Comparison of ENCODE assay signal across 8 cellular contexts in the genomic region with DNA sequence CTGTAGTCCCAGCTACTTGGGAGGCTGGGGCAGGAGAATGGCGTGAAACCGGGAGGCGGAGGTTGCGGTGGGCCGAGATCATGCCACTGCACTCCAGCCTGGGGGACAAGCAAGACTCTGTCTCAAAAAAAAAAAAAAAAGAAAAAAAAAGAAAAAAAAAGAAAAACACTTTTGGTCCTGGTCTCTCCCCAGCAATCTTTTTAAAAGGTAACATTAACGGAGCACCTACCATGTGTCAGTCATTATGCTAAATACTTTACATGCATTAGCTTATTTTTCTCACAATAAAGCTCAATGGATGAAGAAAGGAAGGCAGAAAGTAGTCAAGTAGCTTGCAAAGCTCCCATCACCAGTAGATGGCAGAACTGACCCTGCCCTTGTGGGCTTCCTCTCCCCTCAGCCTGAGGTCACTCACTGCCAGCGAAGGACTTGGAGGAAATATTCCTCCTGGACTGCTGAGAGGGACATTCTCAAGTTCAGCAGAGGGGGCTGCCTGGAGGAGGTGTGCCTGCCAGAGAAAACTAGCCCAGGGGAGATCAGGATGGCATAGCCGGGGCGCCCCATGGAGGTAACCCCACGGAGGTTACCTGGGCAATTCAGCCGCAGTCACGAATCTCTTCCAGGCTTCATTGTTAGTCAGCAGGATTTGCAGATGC. TPM values are rescaled to one million over a fixed set of nuclear protein-coding genes. Genes with fewer than 3 reads are reported as not detected.
DNase-seq lines count a peak whose midpoint lies in the region; ATAC-seq and TF ChIP-seq lines count a peak whose summit lies in the region.

No MANE protein-coding gene starts in this region.

- POLR2A ChIA-PET in Caco-2 (lab: Charles Lee) = no interaction called here
- POLR2A ChIA-PET in PC-9 (lab: Charles Lee; ENCODE audit: unreplicated experiment) = no interaction called here

- H3K27ac Mint-ChIP-seq in Caco-2 (ENCODE audit: unreplicated experiment) = no peak overlapping the region
- H3K27ac Mint-ChIP-seq in immature natural killer cell = peak overlapping the region; percentile 14 to 85 (median 50)

- H3K9me3 Mint-ChIP-seq in Caco-2 (ENCODE audit: unreplicated experiment) (no peaks in the 10 kb centered on the region), immature natural killer cell (no peaks in the 10 kb centered on the region)

- H3K4me1 Mint-ChIP-seq in Caco-2 (ENCODE audit: low read depth, unreplicated experiment) = no peaks in the 10 kb centered on the region
- peaks cover 13% of the 10 kb centered on the region in 2 donors for H3K4me1 Mint-ChIP-seq in immature natural killer cell

- BruUV-seq in Caco-2 (replicated peaks; lab: Mats Ljungman, UMichigan) (no TSS peak), PC-9 (replicated peaks; lab: Mats Ljungman, UMichigan) (no TSS peak)

- H4K20me1 ChIP-seq in PC-9 (ENCODE audit: insufficient read depth) (no peaks in the 10 kb centered on the region), smooth muscle cell (ENCODE audit: low read depth) (no peaks in the 10 kb centered on the region)

- no peaks in the 10 kb centered on the region for H3K79me2 ChIP-seq in PC-9 (ENCODE audit: low read depth)
- H3K79me2 ChIP-seq in smooth muscle cell (ENCODE audit: low read depth) = no peaks in the 10 kb centered on the region

- no peaks in the 10 kb centered on the region for H3K27me3 Mint-ChIP-seq in Caco-2 (ENCODE audit: insufficient read depth, unreplicated experiment)
- H3K27me3 Mint-ChIP-seq in immature natural killer cell (ENCODE audit: low read depth in 3 of 3) = peaks cover 0 to 1% (median 0%) of the 10 kb centered on the region in 3 donors

- no peaks in the 10 kb centered on the region for H3K4me1 ChIP-seq in Caco-2
- H3K4me1 ChIP-seq in HAP-1 = no peaks in the 10 kb centered on the region
- H3K4me1 ChIP-seq in PC-9 (replicated peaks; ENCODE audit: insufficient read depth) = no peaks in the 10 kb centered on the region
- H3K4me1 ChIP-seq in smooth muscle cell (ENCODE audit: low read depth) = peaks cover 5% of the 10 kb centered on the region

- H3K27ac ChIP-seq in PC-9 = no peak overlapping the region
- no peak overlapping the region for H3K27ac ChIP-seq in smooth muscle cell (ENCODE audit: low read depth)

- H3K36me3 Mint-ChIP-seq in Caco-2 (ENCODE audit: insufficient read depth, unreplicated experiment) (no peaks in the 10 kb centered on the region), immature natural killer cell (peaks cover 18 to 78% (median 34%) of the 10 kb centered on the region in 3 donors)

- CTCF ChIA-PET in Caco-2 (lab: Charles Lee) = interaction anchor here (0.7 to 1.4 kb wide), 12 partner anchors 15 to 360 kb away, joined by 3 to 15 read pairs (median 4); a partner anchor contains a TSS
- CTCF ChIA-PET in PC-9 (lab: Charles Lee) = interaction anchor here (0.6 to 0.7 kb wide), 5 partner anchors 8 to 541 kb away, joined by 3 to 17 read pairs (median 3); no protein-coding TSS in a partner anchor

- H3K4me3 ChIP-seq in Caco-2 (ENCODE audit: low read depth, low read length) (no peak overlapping the region), HAP-1 (no peak overlapping the region), PC-9 (no peak overlapping the region), smooth muscle cell (peak overlapping the region; percentile 35)

- DNase-seq in Caco-2 (peak; percentile 69 to 70), HAP-1 (ENCODE audit: low spot score in 2 of 2) (peak; percentile 31 to 59), PC-9 (peak; percentile 51 to 63), T47D (ENCODE audit: low read depth in 1 of 2, low spot score in 1 of 2) (peak; percentile 11 to 66), immature natural killer cell (peak; percentile 24 to 44 (median 27)), smooth muscle cell (lab: John Stamatoyannopoulos, UW; ENCODE audit: unreplicated experiment) (peak; percentile 12), NCI-H187 (lab: John Stamatoyannopoulos, UW) (no peak)

- peak; percentile 71 to 77 for TF ChIP-seq CTCF in Caco-2 (IDR thresholded peaks at IDR 0.05; ENCODE audit: insufficient read depth in 1 of 2, low read depth in 1 of 2, low read length in 1 of 2, severe bottlenecking in 1 of 2, unreplicated experiment in 1 of 2)
- TF ChIP-seq CTCF in PC-9 (conservative IDR thresholded peaks at IDR 0.05) = peak; percentile 77
- peak; percentile 88 for TF ChIP-seq CTCF in smooth muscle cell (IDR thresholded peaks at IDR 0.05; ENCODE audit: borderline replicate concordance, insufficient read depth, poor library complexity, severe bottlenecking)

- H3K9me3 ChIP-seq in Caco-2 (no peaks in the 10 kb centered on the region), HAP-1 (no peaks in the 10 kb centered on the region), PC-9 (ENCODE audit: insufficient read depth, low read depth) (no peaks in the 10 kb centered on the region), smooth muscle cell (replicated peaks; ENCODE audit: low read depth) (no peaks in the 10 kb centered on the region)

- H3K27me3 ChIP-seq in Caco-2 (replicated peaks; ENCODE audit: control insufficient read depth, insufficient read depth, low read length) (no peaks in the 10 kb centered on the region), HAP-1 (ENCODE audit: low read depth) (no peaks in the 10 kb centered on the region), PC-9 (ENCODE audit: insufficient read depth, low read depth) (peaks cover 17% of the 10 kb centered on the region), smooth muscle cell (ENCODE audit: low read depth) (no peaks in the 10 kb centered on the region)

- H3K4me2 ChIP-seq in PC-9 (0 out of 2 replicates have a peak overlapping the region, but pooled peaks have one; percentile 3), smooth muscle cell (peak overlapping the region; percentile 79)

- in situ Hi-C loops in HAP-1 (cut with MboI; ENCODE audit: low sequenced_read_pairs) (no loop called here), T47D (cut with HindIII; ENCODE audit: low pct_unique_long_range_greater_than_20kb, low sequenced_read_pairs) (no loop called here)

- no peak for ATAC-seq in HG03378 (IDR thresholded peaks at IDR 0.05; ENCODE audit: unreplicated experiment)

- 37% methylated on average over 12 of the region's 12 CpGs for WGBS in smooth muscle cell (ENCODE audit: low lambda C conversion rate)

- H3K4me3 Mint-ChIP-seq in Caco-2 (ENCODE audit: unreplicated experiment) = no peak overlapping the region
- no peak overlapping the region for H3K4me3 Mint-ChIP-seq in immature natural killer cell

- no peak overlapping the region for H2AFZ ChIP-seq in PC-9
- H2AFZ ChIP-seq in smooth muscle cell (ENCODE audit: low read depth) = peak overlapping the region; percentile 92

- intact Hi-C loops in Caco-2 (cut with micrococcal nuclease; ENCODE audit: unreplicated experiment) (loop anchor here (1.0 kb wide), 2 partner anchors 35 to 76 kb away; no protein-coding TSS in a partner anchor), PC-9 (cut with micrococcal nuclease; ENCODE audit: unreplicated experiment) (loop anchor here (1.0 to 5.0 kb wide), 3 partner anchors 35 to 132 kb away; no protein-coding TSS in a partner anchor)

- no peaks in the 10 kb centered on the region for H3K9me2 ChIP-seq in PC-9 (ENCODE audit: insufficient read depth)

- H3F3A ChIP-seq in PC-9 (ENCODE audit: insufficient read depth, low read depth) (no peaks in the 10 kb centered on the region), smooth muscle cell (ENCODE audit: low read depth) (no peaks in the 10 kb centered on the region)

- H3K9ac ChIP-seq in smooth muscle cell (ENCODE audit: low read depth) = no peak overlapping the region

- H3K36me3 ChIP-seq in Caco-2 (ENCODE audit: control insufficient read depth, insufficient read depth, low read length) = no peaks in the 10 kb centered on the region
- no peaks in the 10 kb centered on the region for H3K36me3 ChIP-seq in HAP-1 (replicated peaks)
- H3K36me3 ChIP-seq in PC-9 (ENCODE audit: low read depth) = no peaks in the 10 kb centered on the region
- no peaks in the 10 kb centered on the region for H3K36me3 ChIP-seq in smooth muscle cell (ENCODE audit: low read depth)

RNA-seq across cellular contexts. Expression of a gene that starts 15.5 kb away (rescaled TPM):
- total RNA-seq in Caco-2 (2022) = 0.35 TPM in 1 of 2 replicates, not detected in the other
- 15.2 and 19.3 TPM in 2 replicates for total RNA-seq in PC-9 (2021)
- 10 to 100 TPM; 32.8 to 83.5 (median 56.3) TPM for polyA plus RNA-seq in immature natural killer cell
- 0.40 TPM in 1 of 2 replicates, not detected in the other for total RNA-seq in smooth muscle cell
- polyA plus RNA-seq in smooth muscle cell = 0.24 TPM in 1 of 2 replicates, not detected in the other

RNA-seq across cellular contexts. Expression of a gene that starts 56.6 kb away (rescaled TPM):
- total RNA-seq in Caco-2 (2022) (not detected in 2 replicates), PC-9 (2021) (not detected in 2 replicates), smooth muscle cell (0.40 and 0.45 TPM in 2 replicates)
- polyA plus RNA-seq in immature natural killer cell (under 1 TPM in 2 of 3 donors, not detected in 1; 0.25 to 0.27 TPM), smooth muscle cell (0.97 TPM in 1 of 2 replicates, not detected in the other)

Comparison
In these comparisons a context has a peak if more than half of its experiments do, and no peak if none do; other contexts are left out.
1. DNase-seq: peak in Caco-2 (2 of 2), HAP-1 (2 of 2), PC-9 (2 of 2), T47D (2 of 2), immature natural killer cell (3 of 3) and smooth muscle cell (single experiment); none in NCI-H187 (0 of 2).
2. RNA of a gene that starts 15.5 kb away (total RNA-seq): 15.2 to 19.3 TPM in PC-9; 0.40 TPM in smooth muscle cell and 0.35 TPM in Caco-2; every median in the first group is over 10 times any median in the second.
3. Peak in every context shown above with its lines, with median percentiles within 50 percentile points of each other: CTCF ChIP-seq.